9 cellular contexts compared by ENCODE assay signal in the genomic region with DNA sequence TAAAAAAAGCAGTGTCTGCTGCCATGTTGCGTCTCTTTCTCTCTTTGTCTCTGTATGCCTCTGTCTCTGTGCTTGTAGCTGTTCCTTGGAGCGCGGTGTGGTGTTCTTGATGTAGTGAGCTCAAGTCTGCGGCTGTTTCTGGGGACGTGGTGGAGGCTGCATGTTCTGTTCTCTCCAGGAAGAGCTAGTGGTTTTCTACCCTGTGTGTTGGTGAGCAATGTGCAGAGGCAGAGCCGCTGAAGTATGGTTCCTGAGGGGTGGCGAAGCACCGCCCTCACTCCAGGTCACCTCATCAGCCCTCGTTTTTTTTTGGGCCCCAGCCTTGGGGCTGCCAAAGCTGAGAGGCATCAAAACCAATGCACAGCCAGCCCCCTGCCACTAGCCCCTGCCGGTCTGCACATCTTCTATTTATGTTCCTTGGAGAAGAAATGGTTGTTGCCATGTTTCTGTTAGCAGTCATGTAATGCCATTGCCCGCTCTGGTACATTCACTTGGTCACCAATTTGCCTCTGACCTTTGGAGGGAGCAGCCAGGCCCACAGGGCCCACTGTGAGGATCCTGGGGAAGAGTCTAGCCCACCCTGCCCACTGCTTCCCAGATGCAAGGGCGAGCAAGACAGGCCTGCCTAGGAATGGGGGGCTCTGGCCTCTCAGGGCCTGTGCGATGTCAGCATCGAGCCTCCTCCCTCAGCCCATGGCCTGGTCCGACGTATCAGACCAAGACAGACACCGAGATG. TPM values are rescaled to one million over a fixed set of nuclear protein-coding genes. Genes with fewer than 3 reads are reported as not detected.
DNase-seq lines count a peak whose midpoint lies in the region; ATAC-seq, FAIRE-seq and TF ChIP-seq lines count a peak whose summit lies in the region.
"Had no signal": no experiment of that assay in that cellular context is flagged by ENCODE, and none has a peak within 500 bp of the region (broad histone marks: within the 10 kb centered on the region; RNA-seq: fewer than 3 reads in every experiment).

No MANE protein-coding gene starts in this region.

- H3F3A ChIP-seq in Loucy (ENCODE audit: low read depth) = no peaks in the 10 kb centered on the region

- ATAC-seq in HepG2 = peak; percentile 1; the same call in 1 of the 3 replicates

- H3K79me2 ChIP-seq in Loucy (ENCODE audit: insufficient read depth, low read length) = peaks cover 88% of the 10 kb centered on the region
- peaks cover 52% of the 10 kb centered on the region for H3K79me2 ChIP-seq in HepG2 (ENCODE audit: insufficient read depth, low read length)

- CTCF ChIA-PET in HepG2 (lab: Yijun Ruan, JAX; ENCODE audit: low intra/inter-chr PET ratio, low total read pairs) = no interaction called here

- POLR2A ChIA-PET in HepG2 (lab: Yijun Ruan, JAX) = interaction anchor here (1.4 to 1.7 kb wide), 2 partner anchors 9 to 11 kb away, joined by 4 to 16 read pairs; a partner anchor contains a TSS

- H3K4me1 ChIP-seq in Loucy (ENCODE audit: insufficient read depth, low read length, poor library complexity, severe bottlenecking) (peaks cover 58% of the 10 kb centered on the region), HepG2 (ENCODE audit: insufficient read depth, low read length) (peaks cover 98% of the 10 kb centered on the region)

- peaks cover 100% of the 10 kb centered on the region for H3K36me3 ChIP-seq in Loucy (ENCODE audit: insufficient read depth, low read length)
- peaks cover 56 to 99% of the 10 kb centered on the region in 2 experiments for H3K36me3 ChIP-seq in HepG2 (replicated peaks in 1 of 2; ENCODE audit: control insufficient read depth in 1 of 2, insufficient read depth in 2 of 2, low read length in 2 of 2)

- 90% methylated on average over 8 of the region's 17 CpGs for WGBS in HepG2 (ENCODE audit: low lambda C conversion rate)

- no peaks in the 10 kb centered on the region for H3K9me3 ChIP-seq in Loucy (ENCODE audit: insufficient read depth, low read depth, low read length)
- H3K9me3 ChIP-seq in HepG2 (ENCODE audit: low read length) = no peaks in the 10 kb centered on the region

- no peak for FAIRE-seq in HepG2 (lab: Jason Lieb, UNC)
- FAIRE-seq: frontal cortex had no signal

- TF ChIP-seq CTCF in Loucy (conservative IDR thresholded peaks at IDR 0.05; ENCODE audit: low read length) (no peak), HepG2 (CRISPR knock-in tag; IDR thresholded peaks at IDR 0.05) (no peak), coronary artery (IDR thresholded peaks at IDR 0.05) (no peak)

- in situ Hi-C loops in HepG2 (cut with HindIII; ENCODE audit: extremely low pct_ligation_motif_present, low pct_unique_long_range_greater_than_20kb) = no loop called here

- peak overlapping the region; percentile 82 for H3K4me2 ChIP-seq in Loucy (ENCODE audit: low read depth, low read length, poor library complexity, severe bottlenecking)
- H3K4me2 ChIP-seq in HepG2 (ENCODE audit: low read depth, low read length) = no peak overlapping the region

- no peak overlapping the region for H3K27ac ChIP-seq in HepG2 (ENCODE audit: extremely low read length, insufficient read depth, low read length)
- peak overlapping the region in 1 of 2 donors; percentile 17 for H3K27ac ChIP-seq in coronary artery

- H2AFZ ChIP-seq in Loucy (ENCODE audit: low read length) (no peak overlapping the region), HepG2 (ENCODE audit: low read length) (no peak overlapping the region)

- intact Hi-C loops in HepG2 (cut with micrococcal nuclease; ENCODE audit: unreplicated experiment) = no loop called here

- H3K27me3 ChIP-seq in Loucy (ENCODE audit: insufficient read depth, low read length, poor library complexity, severe bottlenecking) (no peaks in the 10 kb centered on the region), HepG2 (ENCODE audit: control insufficient read depth in 1 of 2, insufficient read depth in 2 of 2, low read length in 2 of 2) (no peaks in the 10 kb centered on the region)

- H3K4me3 ChIP-seq in Loucy (ENCODE audit: low read length, poor library complexity, severe bottlenecking) (no peak overlapping the region), HepG2 (replicated peaks in 1 of 3; ENCODE audit: insufficient read depth in 1 of 3, low read depth in 2 of 3, low read length in 3 of 3) (no peak overlapping the region), coronary artery (no peak overlapping the region)

- peak; percentile 46 for DNase-seq in activated T-cell treated with anti-CD3 and anti-CD28 coated beads for 24 hours (ENCODE audit: low read depth)
- DNase-seq in HepG2 (ENCODE audit: low spot score) = no peak
- peak; percentile 46 to 51 for DNase-seq in stimulated activated CD8-positive, alpha-beta memory T cell treated with anti-CD3 and anti-CD28 coated beads, Interleukin-7, amount 100 ng/mL, for 4 hours (ENCODE audit: low read depth in 2 of 2)
- DNase-seq in EL = no peak
- DNase-seq in coronary artery (ENCODE audit: low spot score) = no peak
- DNase-seq in ecto neural progenitor cell (ENCODE audit: low spot score) = no peak
- DNase-seq in NCI-H146 (lab: John Stamatoyannopoulos, UW) = no peak

- peak; percentile 12 to 38; a peak in 2 of 4 replicates for TF ChIP-seq POLR2A in HepG2 (IDR thresholded peaks at IDR 0.05; ENCODE audit: insufficient read depth in 1 of 2, low read depth in 2 of 2, low read length in 2 of 2)

- BruUV-seq in HepG2 (replicated peaks; lab: Mats Ljungman, UMichigan) = no TSS peak

- no peak overlapping the region for H3K9ac ChIP-seq in Loucy (ENCODE audit: low read depth, low read length, poor library complexity, severe bottlenecking)
- H3K9ac ChIP-seq in HepG2 (ENCODE audit: insufficient read depth, low read depth, low read length) = no peak overlapping the region

- H3K9me2 ChIP-seq in Loucy (replicated peaks; ENCODE audit: low read depth, low read length) = no peaks in the 10 kb centered on the region

- peaks cover 90% of the 10 kb centered on the region for H4K20me1 ChIP-seq in Loucy (ENCODE audit: insufficient read depth, low read length, poor library complexity, severe bottlenecking)
- peaks cover 56% of the 10 kb centered on the region for H4K20me1 ChIP-seq in HepG2 (ENCODE audit: insufficient read depth, low read length)

- TF ChIP-seq EP300 in HepG2 (IDR thresholded peaks at IDR 0.05; ENCODE audit: low read depth in 2 of 2, low read length in 2 of 2) (no peak), HepG2 (CRISPR knock-in tag; IDR thresholded peaks at IDR 0.05; ENCODE audit: borderline replicate concordance) (no peak)

- no peak for TF ChIP-seq RAD21 in HepG2 (CRISPR knock-in tag; IDR thresholded peaks at IDR 0.05)

RNA-seq across cellular contexts. Expression of a gene that starts 7.2 kb away (rescaled TPM):
- 270 and 278 TPM in 2 replicates for total RNA-seq in HepG2 (2016; rRNA removed; fragmentation: Illumina TruSeq; extraction: Trizol)
- total RNA-seq in HepG2 (2016; cell fraction: cytosol; rRNA removed; fragmentation: Illumina TruSeq; extraction: Trizol; ENCODE audit: low read depth) = 44.9 and 50.3 TPM in 2 replicates
- 247 and 303 TPM in 2 replicates for total RNA-seq in HepG2 (2016; cell fraction: insoluble cytoplasmic fraction; rRNA removed; fragmentation: Illumina TruSeq; extraction: Trizol)
- total RNA-seq in HepG2 (2016; cell fraction: membrane; rRNA removed; fragmentation: Illumina TruSeq; extraction: Trizol) = 97.2 and 106 TPM in 2 replicates
- total RNA-seq in HepG2 (2016; cell fraction: nucleus; rRNA removed; fragmentation: Illumina TruSeq; extraction: Trizol) = 191 and 201 TPM in 2 replicates
- 148 and 156 TPM in 2 replicates for polyA plus RNA-seq in HepG2 (2011; rRNA removed)
- polyA plus RNA-seq in HepG2 (2011; cell fraction: cytosol; rRNA removed) = 89.9 and 92.3 TPM in 2 replicates
- polyA plus RNA-seq in HepG2 (2011; cell fraction: nucleus; rRNA removed) = 184 and 197 TPM in 2 replicates
- 166 and 314 TPM in 2 replicates for polyA plus RNA-seq in HepG2 (2012)
- 36.1 and 37.5 TPM in 2 replicates for polyA plus RNA-seq in HepG2 (2016; cell fraction: cytosol; fragmentation: Illumina TruSeq; extraction: Trizol; ENCODE audit: low read depth)
- 257 and 357 TPM in 2 replicates for polyA plus RNA-seq in HepG2 (2016; cell fraction: insoluble cytoplasmic fraction; fragmentation: Illumina TruSeq; extraction: Trizol; ENCODE audit: low read depth)
- polyA plus RNA-seq in HepG2 (2016; cell fraction: membrane; fragmentation: Illumina TruSeq; extraction: Trizol; ENCODE audit: low read depth) = 76.7 and 82.5 TPM in 2 replicates
- polyA plus RNA-seq in HepG2 (2016; cell fraction: nucleus; fragmentation: Illumina TruSeq; extraction: Trizol; ENCODE audit: insufficient read depth, low read depth) = 372 and 405 TPM in 2 replicates
- 218 and 315 TPM in 2 replicates for polyA minus RNA-seq in HepG2 (2011; rRNA and poly(A)+ RNA removed; ENCODE audit: low replicate concordance)
- 121 and 131 TPM in 2 replicates for polyA minus RNA-seq in HepG2 (2011; cell fraction: cytosol; rRNA and poly(A)+ RNA removed)
- 131 and 151 TPM in 2 replicates for polyA minus RNA-seq in HepG2 (2011; cell fraction: nucleus; rRNA and poly(A)+ RNA removed)

RNA-seq across cellular contexts. Expression of a gene that starts 11.0 kb away (rescaled TPM):
- total RNA-seq in HepG2 (2016; rRNA removed; fragmentation: Illumina TruSeq; extraction: Trizol) = 45.4 and 54.8 TPM in 2 replicates
- 17.9 and 23.1 TPM in 2 replicates for total RNA-seq in HepG2 (2016; cell fraction: cytosol; rRNA removed; fragmentation: Illumina TruSeq; extraction: Trizol; ENCODE audit: low read depth)
- 41.2 and 57.4 TPM in 2 replicates for total RNA-seq in HepG2 (2016; cell fraction: insoluble cytoplasmic fraction; rRNA removed; fragmentation: Illumina TruSeq; extraction: Trizol)
- total RNA-seq in HepG2 (2016; cell fraction: membrane; rRNA removed; fragmentation: Illumina TruSeq; extraction: Trizol) = 15.1 and 19.6 TPM in 2 replicates
- 31.4 and 37.2 TPM in 2 replicates for total RNA-seq in HepG2 (2016; cell fraction: nucleus; rRNA removed; fragmentation: Illumina TruSeq; extraction: Trizol)
- 198 and 277 TPM in 2 replicates for polyA plus RNA-seq in HepG2 (2011; rRNA removed)
- 180 and 200 TPM in 2 replicates for polyA plus RNA-seq in HepG2 (2011; cell fraction: cytosol; rRNA removed)
- 123 and 139 TPM in 2 replicates for polyA plus RNA-seq in HepG2 (2011; cell fraction: nucleus; rRNA removed)
- polyA plus RNA-seq in HepG2 (2012) = 231 and 273 TPM in 2 replicates
- 49.8 and 49.9 TPM in 2 replicates for polyA plus RNA-seq in HepG2 (2016; cell fraction: cytosol; fragmentation: Illumina TruSeq; extraction: Trizol; ENCODE audit: low read depth)
- polyA plus RNA-seq in HepG2 (2016; cell fraction: insoluble cytoplasmic fraction; fragmentation: Illumina TruSeq; extraction: Trizol; ENCODE audit: low read depth) = 244 and 262 TPM in 2 replicates
- polyA plus RNA-seq in HepG2 (2016; cell fraction: membrane; fragmentation: Illumina TruSeq; extraction: Trizol; ENCODE audit: low read depth) = 43.5 and 46.5 TPM in 2 replicates
- polyA plus RNA-seq in HepG2 (2016; cell fraction: nucleus; fragmentation: Illumina TruSeq; extraction: Trizol; ENCODE audit: insufficient read depth, low read depth) = 142 and 151 TPM in 2 replicates
- polyA minus RNA-seq in HepG2 (2011; rRNA and poly(A)+ RNA removed; ENCODE audit: low replicate concordance) = 119 and 143 TPM in 2 replicates
- 74.8 and 77.1 TPM in 2 replicates for polyA minus RNA-seq in HepG2 (2011; cell fraction: cytosol; rRNA and poly(A)+ RNA removed)
- 30.3 and 39.7 TPM in 2 replicates for polyA minus RNA-seq in HepG2 (2011; cell fraction: nucleus; rRNA and poly(A)+ RNA removed)

RNA-seq across cellular contexts. Expression of a gene that starts 29.9 kb away (rescaled TPM):
- total RNA-seq in HepG2 (2016; rRNA removed; fragmentation: Illumina TruSeq; extraction: Trizol) = 0.24 and 0.32 TPM in 2 replicates
- total RNA-seq in HepG2 (2016; cell fraction: cytosol; rRNA removed; fragmentation: Illumina TruSeq; extraction: Trizol; ENCODE audit: low read depth) = not detected in 2 replicates
- 0.39 TPM in 1 of 2 replicates, not detected in the other for total RNA-seq in HepG2 (2016; cell fraction: insoluble cytoplasmic fraction; rRNA removed; fragmentation: Illumina TruSeq; extraction: Trizol)
- total RNA-seq in HepG2 (2016; cell fraction: membrane; rRNA removed; fragmentation: Illumina TruSeq; extraction: Trizol) = 0.31 TPM in 1 of 2 replicates, not detected in the other
- total RNA-seq in HepG2 (2016; cell fraction: nucleus; rRNA removed; fragmentation: Illumina TruSeq; extraction: Trizol) = 0.28 and 0.41 TPM in 2 replicates
- polyA plus RNA-seq in HepG2 (2011; rRNA removed) = 0.48 and 0.71 TPM in 2 replicates
- 0.26 and 0.30 TPM in 2 replicates for polyA plus RNA-seq in HepG2 (2011; cell fraction: cytosol; rRNA removed)
- 2.4 and 2.9 TPM in 2 replicates for polyA plus RNA-seq in HepG2 (2011; cell fraction: nucleus; rRNA removed)
- polyA plus RNA-seq in HepG2 (2012) = 0.59 and 0.87 TPM in 2 replicates
- 0.17 TPM in 1 of 2 replicates, not detected in the other for polyA plus RNA-seq in HepG2 (2016; cell fraction: cytosol; fragmentation: Illumina TruSeq; extraction: Trizol; ENCODE audit: low read depth)
- not detected in 2 replicates for polyA plus RNA-seq in HepG2 (2016; cell fraction: insoluble cytoplasmic fraction; fragmentation: Illumina TruSeq; extraction: Trizol; ENCODE audit: low read depth)
- polyA plus RNA-seq in HepG2 (2016; cell fraction: membrane; fragmentation: Illumina TruSeq; extraction: Trizol; ENCODE audit: low read depth) = 0.26 TPM in 1 of 2 replicates, not detected in the other
- polyA plus RNA-seq in HepG2 (2016; cell fraction: nucleus; fragmentation: Illumina TruSeq; extraction: Trizol; ENCODE audit: insufficient read depth, low read depth) = 2.4 TPM in 1 of 2 replicates, not detected in the other
- polyA minus RNA-seq in HepG2 (2011; rRNA and poly(A)+ RNA removed; ENCODE audit: low replicate concordance) = 0.42 and 0.68 TPM in 2 replicates
- polyA minus RNA-seq in HepG2 (2011; cell fraction: cytosol; rRNA and poly(A)+ RNA removed) = not detected in 2 replicates
- polyA minus RNA-seq in HepG2 (2011; cell fraction: nucleus; rRNA and poly(A)+ RNA removed) = 0.90 and 3.0 TPM in 2 replicates

RNA-seq across cellular contexts. Expression of a gene that starts 35.5 kb away (rescaled TPM):
- total RNA-seq in HepG2 (2016; rRNA removed; fragmentation: Illumina TruSeq; extraction: Trizol) = 10.3 and 11.4 TPM in 2 replicates
- 4.4 and 4.8 TPM in 2 replicates for total RNA-seq in HepG2 (2016; cell fraction: cytosol; rRNA removed; fragmentation: Illumina TruSeq; extraction: Trizol; ENCODE audit: low read depth)
- 11.9 and 12.4 TPM in 2 replicates for total RNA-seq in HepG2 (2016; cell fraction: insoluble cytoplasmic fraction; rRNA removed; fragmentation: Illumina TruSeq; extraction: Trizol)
- total RNA-seq in HepG2 (2016; cell fraction: membrane; rRNA removed; fragmentation: Illumina TruSeq; extraction: Trizol) = 8.3 and 11.2 TPM in 2 replicates
- 5.0 and 8.7 TPM in 2 replicates for total RNA-seq in HepG2 (2016; cell fraction: nucleus; rRNA removed; fragmentation: Illumina TruSeq; extraction: Trizol)
- 18.0 and 18.5 TPM in 2 replicates for polyA plus RNA-seq in HepG2 (2011; rRNA removed)
- 13.8 and 14.5 TPM in 2 replicates for polyA plus RNA-seq in HepG2 (2011; cell fraction: cytosol; rRNA removed)
- 23.0 and 23.9 TPM in 2 replicates for polyA plus RNA-seq in HepG2 (2011; cell fraction: nucleus; rRNA removed)
- polyA plus RNA-seq in HepG2 (2012) = 8.6 and 10.2 TPM in 2 replicates
- polyA plus RNA-seq in HepG2 (2016; cell fraction: cytosol; fragmentation: Illumina TruSeq; extraction: Trizol; ENCODE audit: low read depth) = 2.4 and 2.6 TPM in 2 replicates
- polyA plus RNA-seq in HepG2 (2016; cell fraction: insoluble cytoplasmic fraction; fragmentation: Illumina TruSeq; extraction: Trizol; ENCODE audit: low read depth) = 9.1 and 12.2 TPM in 2 replicates
- polyA plus RNA-seq in HepG2 (2016; cell fraction: membrane; fragmentation: Illumina TruSeq; extraction: Trizol; ENCODE audit: low read depth) = 5.3 and 6.5 TPM in 2 replicates
- 12.7 and 15.7 TPM in 2 replicates for polyA plus RNA-seq in HepG2 (2016; cell fraction: nucleus; fragmentation: Illumina TruSeq; extraction: Trizol; ENCODE audit: insufficient read depth, low read depth)
- 3.7 and 14.6 TPM in 2 replicates for polyA minus RNA-seq in HepG2 (2011; rRNA and poly(A)+ RNA removed; ENCODE audit: low replicate concordance)
- 5.7 and 7.2 TPM in 2 replicates for polyA minus RNA-seq in HepG2 (2011; cell fraction: cytosol; rRNA and poly(A)+ RNA removed)
- polyA minus RNA-seq in HepG2 (2011; cell fraction: nucleus; rRNA and poly(A)+ RNA removed) = 9.9 and 10.7 TPM in 2 replicates

RNA-seq across cellular contexts. Expression of a gene that starts 53.6 kb away (rescaled TPM):
- total RNA-seq in HepG2 (2016; rRNA removed; fragmentation: Illumina TruSeq; extraction: Trizol) = 0.73 and 1.7 TPM in 2 replicates
- not detected in 2 replicates for total RNA-seq in HepG2 (2016; cell fraction: cytosol; rRNA removed; fragmentation: Illumina TruSeq; extraction: Trizol; ENCODE audit: low read depth)
- 0.80 and 2.9 TPM in 2 replicates for total RNA-seq in HepG2 (2016; cell fraction: insoluble cytoplasmic fraction; rRNA removed; fragmentation: Illumina TruSeq; extraction: Trizol)
- 0.77 TPM in 1 of 2 replicates, not detected in the other for total RNA-seq in HepG2 (2016; cell fraction: membrane; rRNA removed; fragmentation: Illumina TruSeq; extraction: Trizol)
- total RNA-seq in HepG2 (2016; cell fraction: nucleus; rRNA removed; fragmentation: Illumina TruSeq; extraction: Trizol) = not detected in 2 replicates
- 2.1 and 4.0 TPM in 2 replicates for polyA plus RNA-seq in HepG2 (2011; rRNA removed)
- 4.6 and 7.7 TPM in 2 replicates for polyA plus RNA-seq in HepG2 (2011; cell fraction: cytosol; rRNA removed)
- polyA plus RNA-seq in HepG2 (2011; cell fraction: nucleus; rRNA removed) = 2.3 and 3.2 TPM in 2 replicates
- polyA plus RNA-seq in HepG2 (2012) = 1.6 and 3.8 TPM in 2 replicates
- 0.27 and 0.35 TPM in 2 replicates for polyA plus RNA-seq in HepG2 (2016; cell fraction: cytosol; fragmentation: Illumina TruSeq; extraction: Trizol; ENCODE audit: low read depth)
- polyA plus RNA-seq in HepG2 (2016; cell fraction: insoluble cytoplasmic fraction; fragmentation: Illumina TruSeq; extraction: Trizol; ENCODE audit: low read depth) = 1.1 and 1.9 TPM in 2 replicates
- polyA plus RNA-seq in HepG2 (2016; cell fraction: membrane; fragmentation: Illumina TruSeq; extraction: Trizol; ENCODE audit: low read depth) = 0.50 TPM in 1 of 2 replicates, not detected in the other
- 2.2 TPM in 1 of 2 replicates, not detected in the other for polyA plus RNA-seq in HepG2 (2016; cell fraction: nucleus; fragmentation: Illumina TruSeq; extraction: Trizol; ENCODE audit: insufficient read depth, low read depth)
- polyA minus RNA-seq in HepG2 (2011; rRNA and poly(A)+ RNA removed; ENCODE audit: low replicate concordance) = 0.37 TPM in 1 of 2 replicates, not detected in the other
- 2.1 TPM in 1 of 2 replicates, not detected in the other for polyA minus RNA-seq in HepG2 (2011; cell fraction: cytosol; rRNA and poly(A)+ RNA removed)
- not detected in 2 replicates for polyA minus RNA-seq in HepG2 (2011; cell fraction: nucleus; rRNA and poly(A)+ RNA removed)
- total RNA-seq: frontal cortex had no signal

Comparison
In these comparisons a context has a peak if more than half of its experiments do, and no peak if none do; other contexts are left out.
1. DNase-seq: peak in activated T-cell treated with anti-CD3 and anti-CD28 coated beads for 24 hours (single experiment) and stimulated activated CD8-positive, alpha-beta memory T cell treated with anti-CD3 and anti-CD28 coated beads, Interleukin-7, amount 100 ng/mL, for 4 hours (2 of 2); none in HepG2 (single experiment), EL (single experiment), coronary artery (single experiment), ecto neural progenitor cell (single experiment) and NCI-H146 (single experiment).